In the genomic region with DNA sequence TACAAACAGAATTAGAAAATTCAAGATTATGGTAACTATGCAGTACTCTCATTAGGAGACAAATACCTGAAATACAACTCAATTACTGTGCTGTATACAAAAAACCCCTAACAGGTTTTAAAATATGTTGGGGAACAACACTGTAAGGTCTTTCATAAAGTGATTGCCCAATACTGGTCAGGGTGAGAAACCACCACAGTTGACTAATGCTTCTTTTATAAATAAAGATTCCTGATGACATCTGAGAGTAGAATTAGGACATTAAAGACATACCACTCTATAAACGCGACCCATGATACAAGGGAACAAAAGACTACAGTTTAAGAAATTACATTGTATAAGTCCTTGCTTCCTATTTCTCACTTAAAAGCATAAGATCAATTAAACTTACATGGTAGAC, we compare ENCODE assay signal across 1 cellular context.
TF ChIP-seq lines count a peak whose summit lies in the region.

No MANE protein-coding gene starts in this region.

TF ChIP-seq in GM23338, 12 proteins besides CTCF, POLR2A, EP300 and RAD21 (continued from another document):
- no peak for TF ChIP-seq ZNF462 (CRISPR knock-in tag; IDR thresholded peaks at IDR 0.05)
- TF ChIP-seq REST (IDR thresholded peaks at IDR 0.05; ENCODE audit: unreplicated experiment): no peak
- no peak for TF ChIP-seq EZH2 (IDR thresholded peaks at IDR 0.05; ENCODE audit: low read depth, unreplicated experiment)
- no peak for TF ChIP-seq EZH2phosphoT487 (IDR thresholded peaks at IDR 0.05; ENCODE audit: unreplicated experiment)
